ENCODE assay signal across 14 cellular contexts in genomic region chr11:19442554-19442910, GRCh38.
DNase-seq lines count a peak whose midpoint lies in the region; ATAC-seq and TF ChIP-seq lines count a peak whose summit lies in the region.
"Had no signal": no experiment of that assay in that cellular context is flagged by ENCODE, and none has a peak within 500 bp of the region (broad histone marks: within the 10 kb centered on the region; RNA-seq: fewer than 3 reads in every experiment).

No MANE protein-coding gene starts in this region.

- peaks cover 39% of the 10 kb centered on the region for H3K4me1 Mint-ChIP-seq in brain
- H3K4me1 Mint-ChIP-seq in stimulated activated naive B cell treated with anti-CD40 and anti-IgM and Interleukin-4, amounts not matched to agents 10 μg/mL and 1 μg/mL and 100 μg/mL, for 72 hours = peaks cover 16 to 20% of the 10 kb centered on the region in 2 donors

- H3K27me3 Mint-ChIP-seq in brain = peaks cover 8% of the 10 kb centered on the region
- peaks cover 30 to 38% of the 10 kb centered on the region in 2 donors for H3K27me3 Mint-ChIP-seq in stimulated activated naive B cell treated with anti-CD40 and anti-IgM and Interleukin-4, amounts not matched to agents 10 μg/mL and 1 μg/mL and 100 μg/mL, for 72 hours

- no peak overlapping the region for H3K4me3 ChIP-seq in cardiac muscle cell
- no peak overlapping the region for H3K4me3 ChIP-seq in MG63
- H3K4me3 ChIP-seq: SK-N-MC, skin epidermis, uterus had no signal

- no peaks in the 10 kb centered on the region for H3K36me3 Mint-ChIP-seq in brain
- H3K36me3 Mint-ChIP-seq in stimulated activated naive B cell treated with anti-CD40 and anti-IgM and Interleukin-4, amounts not matched to agents 10 μg/mL and 1 μg/mL and 100 μg/mL, for 72 hours = no peaks in the 10 kb centered on the region

- no peaks in the 10 kb centered on the region for H3K27me3 ChIP-seq in cardiac muscle cell
- no peaks in the 10 kb centered on the region for H3K27me3 ChIP-seq in MG63
- H3K27me3 ChIP-seq: uterus had no signal

- H3K9me3 ChIP-seq in cardiac muscle cell (ENCODE audit: low read depth) (no peaks in the 10 kb centered on the region), MG63 (no peaks in the 10 kb centered on the region)
- H3K9me3 ChIP-seq: uterus had no signal

- no peak for TF ChIP-seq CTCF in cardiac muscle cell (IDR thresholded peaks at IDR 0.05; ENCODE audit: low read depth, low read length)
- TF ChIP-seq CTCF in brain (conservative IDR thresholded peaks at IDR 0.05) = no peak

- peak overlapping the region; percentile 63 for H3K27ac ChIP-seq in cardiac muscle cell
- H3K27ac ChIP-seq: parathyroid adenoma, SK-N-MC, skin epidermis, uterus had no signal

- ATAC-seq in left ventricle myocardium superior = no peak
- peak; percentile 28 for ATAC-seq in HG03520 (IDR thresholded peaks at IDR 0.05; ENCODE audit: unreplicated experiment)
- no peak for ATAC-seq in stimulated activated naive B cell treated with anti-CD40 and anti-IgM and Interleukin-4, amounts not matched to agents 10 μg/mL and 1 μg/mL and 100 μg/mL, for 72 hours (replicated peaks)
- ATAC-seq in HG02759 (IDR thresholded peaks at IDR 0.05; ENCODE audit: unreplicated experiment) = no peak

- peaks cover 11% of the 10 kb centered on the region for H3K4me1 ChIP-seq in cardiac muscle cell (ENCODE audit: low read depth)
- H3K4me1 ChIP-seq: parathyroid adenoma, uterus had no signal

- peak overlapping the region in 3 of 5 experiments; percentile 14 to 86 (median 70) for H3K27ac Mint-ChIP-seq in brain
- H3K27ac Mint-ChIP-seq in stimulated activated naive B cell treated with anti-CD40 and anti-IgM and Interleukin-4, amounts not matched to agents 10 μg/mL and 1 μg/mL and 100 μg/mL, for 72 hours = peak overlapping the region; percentile 40

- H3K9me3 Mint-ChIP-seq in brain = no peaks in the 10 kb centered on the region
- H3K9me3 Mint-ChIP-seq in stimulated activated naive B cell treated with anti-CD40 and anti-IgM and Interleukin-4, amounts not matched to agents 10 μg/mL and 1 μg/mL and 100 μg/mL, for 72 hours = peaks cover 0 to 1% of the 10 kb centered on the region in 2 donors

- no peaks in the 10 kb centered on the region for H3K36me3 ChIP-seq in cardiac muscle cell
- no peaks in the 10 kb centered on the region for H3K36me3 ChIP-seq in MG63
- H3K36me3 ChIP-seq: uterus had no signal

- H3K4me3 Mint-ChIP-seq in brain = no peak overlapping the region
- H3K4me3 Mint-ChIP-seq in stimulated activated naive B cell treated with anti-CD40 and anti-IgM and Interleukin-4, amounts not matched to agents 10 μg/mL and 1 μg/mL and 100 μg/mL, for 72 hours = no peak overlapping the region

- intact Hi-C loops in left ventricle myocardium superior (cut with micrococcal nuclease) = no loop called here

- DNase-seq in cardiac muscle cell (ENCODE audit: low read depth in 1 of 2, low spot score in 1 of 2) = no peak
- no peak for DNase-seq in left ventricle myocardium superior
- DNase-seq in stimulated activated naive B cell treated with anti-CD40 and anti-IgM and Interleukin-4, amounts not matched to agents 10 μg/mL and 1 μg/mL and 100 μg/mL, for 72 hours = no peak
- no peak for DNase-seq in HPDE6-E6E7 (ENCODE audit: extremely low spot score)
- no peak for DNase-seq in MG63
- DNase-seq: Karpas-422, NCI-H1417 treated with DMSO at 0.1 percent for 48 hours, uterus had no signal
